Comparison of ENCODE assay signal across 17 cellular contexts in the genomic region with DNA sequence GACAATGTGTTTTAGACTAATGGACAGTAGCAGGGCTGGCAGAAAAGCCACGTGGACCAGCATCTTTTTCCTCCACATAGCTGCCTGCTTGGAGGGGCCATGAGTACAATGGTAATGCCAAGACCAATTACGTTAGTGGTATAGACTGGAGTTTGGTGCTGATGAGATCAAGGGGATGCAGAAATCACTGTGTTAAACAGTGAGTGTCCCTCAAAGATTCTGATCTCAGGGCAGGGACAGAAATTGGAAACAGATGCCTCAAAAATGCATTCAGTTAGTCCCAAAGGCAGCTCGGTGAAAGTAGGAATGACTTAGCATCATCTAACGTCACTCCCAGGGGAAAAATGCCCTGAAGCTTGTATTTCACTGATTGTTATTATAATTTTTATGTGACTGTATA.
"Had no signal": no experiment of that assay in that cellular context is flagged by ENCODE, and none has a peak within 500 bp of the region (broad histone marks: within the 10 kb centered on the region; RNA-seq: fewer than 3 reads in every experiment).

No MANE protein-coding gene starts in this region.

- H3K9me3 Mint-ChIP-seq: activated B cell treated with CpG ODN at 0.5 μM for 24 hours; activated CD4-positive, alpha-beta memory T cell treated with anti-CD3 and anti-CD28 coated beads, Interleukin-2, amount 10 ng/mL, durations not matched to agents 7 days and 5 days; activated naive CD4-positive, alpha-beta T cell treated with anti-CD3 and anti-CD28 coated beads, Interleukin-2, amount 10 ng/mL, durations not matched to agents 7 days and 5 days; activated T-cell treated with anti-CD3 and anti-CD28 coated beads, Interleukin-2, amount 50 U/mL, for 4 hours; stimulated activated naive CD8-positive, alpha-beta T cell treated with anti-CD3 and anti-CD28 coated beads, Interleukin-15, amount 100 ng/mL, for 72 hours; type B pancreatic cell had no signal

- H3K27me3 ChIP-seq: breast epithelium had no signal

- H3K4me3 ChIP-seq: breast epithelium, coronary artery, lung, smooth muscle cell had no signal

- ATAC-seq: activated T-cell treated with anti-CD3 and anti-CD28 coated beads, Interleukin-2, amount 50 U/mL, for 4 hours; sciatic nerve; stimulated activated naive CD8-positive, alpha-beta T cell treated with anti-CD3 and anti-CD28 coated beads, Interleukin-15, amount 100 ng/mL, for 72 hours had no signal

- H3K27me3 Mint-ChIP-seq: activated B cell treated with CpG ODN at 0.5 μM for 24 hours; activated CD4-positive, alpha-beta memory T cell treated with anti-CD3 and anti-CD28 coated beads, Interleukin-2, amount 10 ng/mL, durations not matched to agents 7 days and 5 days; activated naive CD4-positive, alpha-beta T cell treated with anti-CD3 and anti-CD28 coated beads, Interleukin-2, amount 10 ng/mL, durations not matched to agents 7 days and 5 days; stimulated activated naive CD8-positive, alpha-beta T cell treated with anti-CD3 and anti-CD28 coated beads, Interleukin-15, amount 100 ng/mL, for 72 hours; type B pancreatic cell had no signal

- H3K4me3 Mint-ChIP-seq: activated B cell treated with CpG ODN at 0.5 μM for 24 hours; activated CD4-positive, alpha-beta memory T cell treated with anti-CD3 and anti-CD28 coated beads, Interleukin-2, amount 10 ng/mL, durations not matched to agents 7 days and 5 days; activated naive CD4-positive, alpha-beta T cell treated with anti-CD3 and anti-CD28 coated beads, Interleukin-2, amount 10 ng/mL, durations not matched to agents 7 days and 5 days; activated T-cell treated with anti-CD3 and anti-CD28 coated beads, Interleukin-2, amount 50 U/mL, for 4 hours; mesothelial cell of epicardium; nephron; stimulated activated naive CD8-positive, alpha-beta T cell treated with anti-CD3 and anti-CD28 coated beads, Interleukin-15, amount 100 ng/mL, for 72 hours; type B pancreatic cell had no signal

- H3K27ac Mint-ChIP-seq: activated B cell treated with CpG ODN at 0.5 μM for 24 hours; activated CD4-positive, alpha-beta memory T cell treated with anti-CD3 and anti-CD28 coated beads, Interleukin-2, amount 10 ng/mL, durations not matched to agents 7 days and 5 days; activated naive CD4-positive, alpha-beta T cell treated with anti-CD3 and anti-CD28 coated beads, Interleukin-2, amount 10 ng/mL, durations not matched to agents 7 days and 5 days; mesothelial cell of epicardium; nephron; type B pancreatic cell had no signal

- H3K4me1 ChIP-seq: breast epithelium had no signal

- H3K9me3 ChIP-seq: breast epithelium had no signal

- H3K36me3 Mint-ChIP-seq: activated naive CD4-positive, alpha-beta T cell treated with anti-CD3 and anti-CD28 coated beads, Interleukin-2, amount 10 ng/mL, durations not matched to agents 7 days and 5 days had no signal

- H3K4me1 Mint-ChIP-seq: activated naive CD4-positive, alpha-beta T cell treated with anti-CD3 and anti-CD28 coated beads, Interleukin-2, amount 10 ng/mL, durations not matched to agents 7 days and 5 days; mesothelial cell of epicardium; nephron had no signal

- DNase-seq: activated B cell treated with CpG ODN at 0.5 μM for 24 hours; activated CD4-positive, alpha-beta memory T cell treated with anti-CD3 and anti-CD28 coated beads, Interleukin-2, amount 10 ng/mL, durations not matched to agents 7 days and 5 days; activated CD4-positive, alpha-beta T cell treated with anti-CD3 and anti-CD28 coated beads for 48 hours; activated naive CD4-positive, alpha-beta T cell treated with anti-CD3 and anti-CD28 coated beads, Interleukin-2, amount 10 ng/mL, durations not matched to agents 7 days and 5 days; activated T-cell treated with anti-CD3 and anti-CD28 coated beads, Interleukin-2, amount 50 U/mL, for 4 hours; erythroblast; stimulated activated CD4-positive, alpha-beta T cell treated with anti-CD3 and anti-CD28 coated beads, Interleukin-4, amount 100 ng/mL, for 1 hour; stimulated activated naive CD8-positive, alpha-beta T cell treated with anti-CD3 and anti-CD28 coated beads, Interleukin-15, amount 100 ng/mL, for 72 hours; T-helper 9 cell had no signal

- H3K27ac ChIP-seq: breast epithelium, coronary artery had no signal

- H3K36me3 ChIP-seq: breast epithelium had no signal

- H3K4me2 ChIP-seq: smooth muscle cell had no signal
